In the genomic region with DNA sequence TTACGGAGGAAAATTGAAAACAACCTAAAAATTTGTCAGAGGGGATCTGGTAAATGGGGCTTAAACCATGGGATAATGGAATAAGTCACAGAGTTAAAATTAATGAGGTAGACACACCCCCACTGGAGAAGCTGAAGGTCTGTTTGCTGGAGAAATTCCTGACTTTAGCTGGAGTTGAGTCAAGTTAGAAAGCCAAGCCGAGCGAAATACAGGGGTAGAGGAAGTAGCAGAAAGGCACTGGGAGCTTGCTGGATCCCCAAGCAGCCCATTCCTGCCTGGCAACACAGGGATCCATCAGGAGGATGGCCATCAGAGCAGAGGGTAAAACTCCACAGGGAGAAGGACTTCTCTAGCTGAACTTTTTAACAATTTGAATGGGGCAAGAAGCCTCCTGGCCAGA, we compare ENCODE assay signal across 22 cellular contexts.
DNase-seq lines count a peak whose midpoint lies in the region; FAIRE-seq and TF ChIP-seq lines count a peak whose summit lies in the region.
"Had no signal": no experiment of that assay in that cellular context is flagged by ENCODE, and none has a peak within 500 bp of the region (broad histone marks: within the 10 kb centered on the region; RNA-seq: fewer than 3 reads in every experiment).

No MANE protein-coding gene starts in this region.

- H2BK15ac ChIP-seq in H1 (ENCODE audit: low read length), result no peak overlapping the region

- H3K79me2 ChIP-seq in H1 (ENCODE audit: control insufficient read depth in 1 of 2, insufficient read depth in 2 of 2, low read length in 2 of 2), result peaks cover 0 to 5% of the 10 kb centered on the region in 2 experiments; a peak in 2 of 4 replicates
- H3K79me2 ChIP-seq in neural progenitor cell (ENCODE audit: low read depth), result peaks cover 26% of the 10 kb centered on the region

- no peak overlapping the region for H4K8ac ChIP-seq in H1 (ENCODE audit: extremely low read depth, insufficient read depth, low read length)

- H2BK5ac ChIP-seq in H1 (ENCODE audit: low read depth, low read length), result no peak overlapping the region

- no peak overlapping the region for H3K4me2 ChIP-seq in H1 (ENCODE audit: insufficient read depth in 1 of 2, low read depth in 2 of 2, low read length in 2 of 2)
- H3K4me2 ChIP-seq in neural progenitor cell, result peak overlapping the region; percentile 54
- H3K4me2 ChIP-seq: KMS-11 had no signal

- FAIRE-seq in H1 (lab: Jason Lieb, UNC), result peak; percentile 48
- FAIRE-seq: GM12878 had no signal

- H3K18ac ChIP-seq in H1 (ENCODE audit: extremely low read depth, low read length), result no peak overlapping the region

- 0 out of 2 replicates have a peak, but pooled peaks cover 4% of the 10 kb centered on the region for H3K4me1 ChIP-seq in HUES48 (ENCODE audit: control insufficient read depth, insufficient read depth, low read length)
- H3K4me1 ChIP-seq in H1 (replicated peaks in 1 of 4; ENCODE audit: control insufficient read depth in 3 of 4, insufficient read depth in 4 of 4, low read length in 3 of 4), result 0 out of 7 replicates have a peak, but pooled peaks cover 0 to 2% (median 0%) of the 10 kb centered on the region in 4 experiments
- H3K4me1 ChIP-seq in neural progenitor cell, result peaks cover 6% of the 10 kb centered on the region
- H3K4me1 ChIP-seq in SJCRH30, result no peaks in the 10 kb centered on the region
- H3K4me1 ChIP-seq: Caco-2, SJSA1 had no signal

- peaks cover 13% of the 10 kb centered on the region for H3K36me3 ChIP-seq in HUES48 (ENCODE audit: control insufficient read depth, insufficient read depth, low read length)
- H3K36me3 ChIP-seq in H1 (ENCODE audit: control insufficient read depth in 2 of 4, insufficient read depth in 4 of 4, low read length in 3 of 4), result peaks cover 0 to 13% (median 1%) of the 10 kb centered on the region in 4 experiments; a peak in 3 of 8 replicates
- H3K36me3 ChIP-seq in neural progenitor cell, result peaks cover 17% of the 10 kb centered on the region
- H3K36me3 ChIP-seq in SJCRH30, result no peaks in the 10 kb centered on the region
- H3K36me3 ChIP-seq: SJSA1 had no signal

- no peak overlapping the region for H4K91ac ChIP-seq in H1 (replicated peaks; ENCODE audit: insufficient read length, low read length)

- no peak overlapping the region for H3K4ac ChIP-seq in H1 (replicated peaks; ENCODE audit: insufficient read length, low read depth, low read length)

- POLR2A ChIA-PET in H1 (lab: Charles Lee; ENCODE audit: partially characterized antibody), result no interaction called here

- no peak for TF ChIP-seq EP300 in H1 (IDR thresholded peaks at IDR 0.05; ENCODE audit: borderline replicate concordance in 1 of 2, low read depth in 2 of 2, low read length in 2 of 2)

- H2BK12ac ChIP-seq in H1 (ENCODE audit: low read depth, low read length), result no peak overlapping the region

- TF ChIP-seq POLR2A in H1 (IDR thresholded peaks at IDR 0.05; ENCODE audit: control extremely low read depth in 1 of 2, low read depth in 2 of 2, low read length in 2 of 2), result no peak

- TF ChIP-seq RAD21 in H1 (IDR thresholded peaks at IDR 0.05 in 1 of 2, conservative IDR thresholded peaks at IDR 0.05 in 1 of 2; ENCODE audit: low read depth in 2 of 2, low read length in 2 of 2), result no peak

- H2BK120ac ChIP-seq in H1 (replicated peaks; ENCODE audit: low read depth, low read length), result no peak overlapping the region

- H2AK5ac ChIP-seq in H1 (ENCODE audit: low read depth, low read length), result no peak overlapping the region

- H4K20me1 ChIP-seq in H1 (replicated peaks in 1 of 2; ENCODE audit: control insufficient read depth in 1 of 2, insufficient read depth in 2 of 2, low read length in 2 of 2), result no peaks in the 10 kb centered on the region
- peaks cover 20% of the 10 kb centered on the region for H4K20me1 ChIP-seq in neural progenitor cell (ENCODE audit: low read depth)

- peak; percentile 9 for DNase-seq in ELF-1 (ENCODE audit: low read depth, low spot score)
- no peak for DNase-seq in H1 (ENCODE audit: low read depth in 1 of 2, low spot score in 2 of 2)
- DNase-seq in neural progenitor cell (ENCODE audit: low spot score), result peak; percentile 14
- DNase-seq in SJCRH30, result no peak
- DNase-seq in GM03348 (ENCODE audit: low spot score), result no peak
- DNase-seq in NCI-H446 treated with DMSO at 0.1 percent for 48 hours (lab: John Stamatoyannopoulos, UW), result no peak
- DNase-seq: AML-193, Caco-2, DMS53, GOT3, NCI-H1092, NCI-H146, NCI-H2081, NCI-H510A, NCI-H82, PC-3 had no signal

- H2AFZ ChIP-seq in H1 (ENCODE audit: low read length) (no peak overlapping the region), neural progenitor cell (replicated peaks) (no peak overlapping the region)

- H3K9ac ChIP-seq in HUES48 (ENCODE audit: low read depth, low read length), result no peak overlapping the region
- no peak overlapping the region for H3K9ac ChIP-seq in H1 (replicated peaks in 1 of 4; ENCODE audit: extremely low read depth in 1 of 4, low read depth in 3 of 4, low read length in 3 of 4)
- no peak overlapping the region for H3K9ac ChIP-seq in neural progenitor cell
- H3K9ac ChIP-seq: KMS-11 had no signal

- peaks cover 17% of the 10 kb centered on the region for H3F3A ChIP-seq in neural progenitor cell (ENCODE audit: low read depth)

- H4K5ac ChIP-seq in H1 (ENCODE audit: insufficient read length, low read depth, low read length), result no peak overlapping the region

- peaks cover 3% of the 10 kb centered on the region for H3K4me1 Mint-ChIP-seq in neural progenitor cell
- H3K4me1 Mint-ChIP-seq: CD14-positive monocyte had no signal

- H3K27ac ChIP-seq in HUES48 (ENCODE audit: low read depth, low read length) (peak overlapping the region; percentile 66), H1 (ENCODE audit: low read depth, low read length) (no peak overlapping the region), neural progenitor cell (peak overlapping the region; percentile 46), SJCRH30 (no peak overlapping the region)
- H3K27ac ChIP-seq: KMS-11, RWPE1, SJSA1 had no signal

- CTCF ChIA-PET in H1 (lab: Charles Lee; ENCODE audit: partially characterized antibody), result no interaction called here

- H3K4me3 ChIP-seq in HUES48 (ENCODE audit: low read depth, low read length), result no peak overlapping the region
- no peak overlapping the region for H3K4me3 ChIP-seq in H1 (ENCODE audit: extremely low read depth in 1 of 4, insufficient read depth in 2 of 4, low read depth in 3 of 4, low read length in 4 of 4)
- peak overlapping the region; percentile 3 for H3K4me3 ChIP-seq in neural progenitor cell
- H3K4me3 ChIP-seq in SJCRH30, result no peak overlapping the region
- H3K4me3 ChIP-seq: GM12878, SJSA1 had no signal

- H3K27ac Mint-ChIP-seq in neural progenitor cell, result no peak overlapping the region

- TF ChIP-seq CTCF in H1 (IDR thresholded peaks at IDR 0.05; ENCODE audit: control extremely low read depth in 1 of 3, insufficient read depth in 1 of 3, low read depth in 1 of 3, low read length in 3 of 3) (no peak), neural progenitor cell (IDR thresholded peaks at IDR 0.05) (no peak)

- 86% methylated on average over 3 of the region's 3 CpGs; no CpG with 5 or more reads in 1 of the 2 experiments for WGBS in H1 (ENCODE audit: extremely low coverage in 1 of 2, insufficient coverage in 1 of 2, insufficient read length in 1 of 2, insufficient replicate concordance in 2 of 2, low coverage in 1 of 2, low lambda C conversion rate in 2 of 2, missing lambda C conversion rate in 1 of 2), 2 experiments

- peaks cover 8% of the 10 kb centered on the region for H3K9me3 Mint-ChIP-seq in neural progenitor cell
- H3K9me3 Mint-ChIP-seq: CD14-positive monocyte had no signal

- no peak overlapping the region for H3K4me3 Mint-ChIP-seq in neural progenitor cell
- H3K4me3 Mint-ChIP-seq: CD14-positive monocyte had no signal

- no peaks in the 10 kb centered on the region for H3K23me2 ChIP-seq in H1 (ENCODE audit: low read depth, low read length)

- no peak overlapping the region for H3K56ac ChIP-seq in H1 (replicated peaks; ENCODE audit: insufficient read length, low read depth, low read length)

- H2BK20ac ChIP-seq in H1 (ENCODE audit: low read length), result no peak overlapping the region

- no peaks in the 10 kb centered on the region for H3K27me3 ChIP-seq in HUES48 (ENCODE audit: control insufficient read depth, insufficient read depth, low read length)
- H3K27me3 ChIP-seq in H1 (replicated peaks in 1 of 4; ENCODE audit: control insufficient read depth in 3 of 4, extremely low read depth in 1 of 4, insufficient read depth in 3 of 4, low read length in 3 of 4), result no peaks in the 10 kb centered on the region
- H3K27me3 ChIP-seq in neural progenitor cell, result no peaks in the 10 kb centered on the region
- H3K27me3 ChIP-seq in SJCRH30, result no peaks in the 10 kb centered on the region
- H3K27me3 ChIP-seq: SJSA1 had no signal

- no peaks in the 10 kb centered on the region for H3K79me1 ChIP-seq in H1 (ENCODE audit: low read depth, low read length)

- H3K14ac ChIP-seq in H1 (ENCODE audit: insufficient read length), result no peak overlapping the region

- H3K23ac ChIP-seq in H1 (ENCODE audit: insufficient read length), result no peak overlapping the region

- H3K36me3 Mint-ChIP-seq in neural progenitor cell, result peaks cover 18% of the 10 kb centered on the region

- H3K27me3 Mint-ChIP-seq in neural progenitor cell (ENCODE audit: insufficient read depth, low read depth), result peaks cover 5% of the 10 kb centered on the region

- H3K9me3 ChIP-seq in HUES48 (ENCODE audit: control insufficient read depth, insufficient read depth, low read length) (peaks cover 21% of the 10 kb centered on the region), H1 (ENCODE audit: insufficient read depth in 2 of 2, low read depth in 1 of 2, low read length in 1 of 2) (no peaks in the 10 kb centered on the region), neural progenitor cell (ENCODE audit: low read depth) (no peaks in the 10 kb centered on the region), SJCRH30 (replicated peaks) (no peaks in the 10 kb centered on the region)
- H3K9me3 ChIP-seq: Caco-2, SJSA1 had no signal

TF ChIP-seq in H1, 55 proteins besides CTCF, POLR2A, EP300 and RAD21:
- TF ChIP-seq CHD1 (IDR thresholded peaks at IDR 0.05; ENCODE audit: low read depth, low read length), result no peak
- TF ChIP-seq RFX5 (IDR thresholded peaks at IDR 0.05; ENCODE audit: borderline replicate concordance, low read depth, low read length), result 0 out of 2 replicates have a peak, but pooled peaks have one; percentile 45

Comparison
In these comparisons a context has a peak if more than half of its experiments do, and no peak if none do; other contexts are left out.
1. DNase-seq: peak in ELF-1 (single experiment) and neural progenitor cell (single experiment); none in H1 (0 of 2), SJCRH30 (0 of 2), GM03348 (single experiment) and NCI-H446 treated with DMSO at 0.1 percent for 48 hours (single experiment).
2. H3K27ac ChIP-seq: peak in HUES48 (single experiment) and neural progenitor cell (single experiment); none in H1 (single experiment) and SJCRH30 (single experiment).